In genomic region chr4:152112887-152113286, GRCh38 we compare ENCODE assay signal across 13 cellular contexts.
A peak's percentile ranks its signal among the peaks of the same experiment; 100 is the strongest.
DNase-seq lines count a peak whose midpoint lies in the region; ATAC-seq, FAIRE-seq and TF ChIP-seq lines count a peak whose summit lies in the region.
"Had no signal": no experiment of that assay in that cellular context is flagged by ENCODE, and none has a peak within 500 bp of the region (broad histone marks: within the 10 kb centered on the region; RNA-seq: fewer than 3 reads in every experiment).

No MANE protein-coding gene starts in this region.

- peak; percentile 31 for ATAC-seq in stimulated activated naive CD8-positive, alpha-beta T cell treated with anti-CD3 and anti-CD28 coated beads, Interleukin-15, amount 100 ng/mL, for 72 hours
- ATAC-seq in stimulated activated naive CD8-positive, alpha-beta T cell treated with anti-CD3 and anti-CD28 coated beads, Interleukin-15, Interleukin-2, amounts not matched to agents 100 U/mL and 50 U/mL, for 24 hours, result no peak
- ATAC-seq in HG02623 (IDR thresholded peaks at IDR 0.05; ENCODE audit: unreplicated experiment), result peak; percentile 45
- peak; percentile 60 for ATAC-seq in HG03521 (IDR thresholded peaks at IDR 0.05; ENCODE audit: unreplicated experiment)
- ATAC-seq in SK-N-SH treated with all-trans-retinoic acid at 6 μM for 48 hours, result no peak

- H3K4me3 Mint-ChIP-seq in stimulated activated naive CD8-positive, alpha-beta T cell treated with anti-CD3 and anti-CD28 coated beads, Interleukin-15, amount 100 ng/mL, for 72 hours, result no peak overlapping the region

- H3K27me3 Mint-ChIP-seq in stimulated activated naive CD8-positive, alpha-beta T cell treated with anti-CD3 and anti-CD28 coated beads, Interleukin-15, amount 100 ng/mL, for 72 hours, result no peaks in the 10 kb centered on the region

- H3K9me3 Mint-ChIP-seq in stimulated activated naive CD8-positive, alpha-beta T cell treated with anti-CD3 and anti-CD28 coated beads, Interleukin-15, amount 100 ng/mL, for 72 hours, result peaks cover 11 to 13% of the 10 kb centered on the region in 2 donors

- peak overlapping the region in 1 of 2 donors; percentile 89 for H3K27ac Mint-ChIP-seq in stimulated activated naive CD8-positive, alpha-beta T cell treated with anti-CD3 and anti-CD28 coated beads, Interleukin-15, amount 100 ng/mL, for 72 hours

- DNase-seq in stimulated activated naive CD8-positive, alpha-beta T cell treated with anti-CD3 and anti-CD28 coated beads, Interleukin-15, amount 100 ng/mL, for 72 hours, result no peak
- DNase-seq in stimulated activated naive CD8-positive, alpha-beta T cell treated with anti-CD3 and anti-CD28 coated beads, Interleukin-15, Interleukin-2, amounts not matched to agents 100 U/mL and 50 U/mL, for 24 hours, result no peak
- DNase-seq in H54 (ENCODE audit: insufficient read length, low spot score) (no peak), NCI-H2227 treated with DMSO at 0.1 percent for 48 hours (lab: John Stamatoyannopoulos, UW) (no peak), ureter (ENCODE audit: low spot score) (no peak)
- DNase-seq: naive B cell; NCI-H1048; stimulated activated CD4-positive, alpha-beta T cell treated with anti-CD3 and anti-CD28 coated beads, Interleukin-12 subunit alpha, Interleukin-12 subunit beta, amount 100 ng/mL, for 4 hours; stimulated activated naive CD4-positive, alpha-beta T cell treated with Interleukin-2 at 50 U/mL for 16 hours had no signal

- peaks cover 84% of the 10 kb centered on the region for H3K4me1 Mint-ChIP-seq in stimulated activated naive CD8-positive, alpha-beta T cell treated with anti-CD3 and anti-CD28 coated beads, Interleukin-15, amount 100 ng/mL, for 72 hours

- TF ChIP-seq POLR2A in H54 (IDR thresholded peaks at IDR 0.05; ENCODE audit: low read depth, low read length), result no peak

- FAIRE-seq in H54 (lab: Jason Lieb, UNC), result no peak
- FAIRE-seq: endothelial cell of umbilical vein had no signal

TF ChIP-seq in SK-N-SH treated with all-trans-retinoic acid at 6 μM for 48 hours, 23 proteins besides CTCF, POLR2A, EP300 and RAD21:
- TF ChIP-seq ESRRG (CRISPR knock-in tag; IDR thresholded peaks at IDR 0.05) (no peak), BACH2 (CRISPR knock-in tag; IDR thresholded peaks at IDR 0.05; ENCODE audit: borderline replicate concordance) (no peak), ZFP3 (CRISPR knock-in tag; IDR thresholded peaks at IDR 0.05) (no peak), ISL1 (CRISPR knock-in tag; IDR thresholded peaks at IDR 0.05) (no peak), ZC3H10 (CRISPR knock-in tag; IDR thresholded peaks at IDR 0.05) (no peak), ZNF565 (CRISPR knock-in tag; conservative IDR thresholded peaks at IDR 0.05; ENCODE audit: low read depth) (no peak), OSR1 (CRISPR knock-in tag; IDR thresholded peaks at IDR 0.05) (no peak), CSDC2 (CRISPR knock-in tag; IDR thresholded peaks at IDR 0.05) (no peak), ZNF8 (CRISPR knock-in tag; IDR thresholded peaks at IDR 0.05) (no peak), TOX (CRISPR knock-in tag; IDR thresholded peaks at IDR 0.05; ENCODE audit: borderline replicate concordance) (no peak), ZNF70 (CRISPR knock-in tag; IDR thresholded peaks at IDR 0.05) (no peak), PATZ1 (CRISPR knock-in tag; IDR thresholded peaks at IDR 0.05; ENCODE audit: borderline replicate concordance) (no peak), POU6F1 (CRISPR knock-in tag; IDR thresholded peaks at IDR 0.05; ENCODE audit: borderline replicate concordance, low read depth) (no peak), TCF4 (CRISPR knock-in tag; IDR thresholded peaks at IDR 0.05; ENCODE audit: borderline replicate concordance) (no peak), CSRNP3 (CRISPR knock-in tag; IDR thresholded peaks at IDR 0.05) (no peak)
- TF ChIP-seq, protein P1, sequence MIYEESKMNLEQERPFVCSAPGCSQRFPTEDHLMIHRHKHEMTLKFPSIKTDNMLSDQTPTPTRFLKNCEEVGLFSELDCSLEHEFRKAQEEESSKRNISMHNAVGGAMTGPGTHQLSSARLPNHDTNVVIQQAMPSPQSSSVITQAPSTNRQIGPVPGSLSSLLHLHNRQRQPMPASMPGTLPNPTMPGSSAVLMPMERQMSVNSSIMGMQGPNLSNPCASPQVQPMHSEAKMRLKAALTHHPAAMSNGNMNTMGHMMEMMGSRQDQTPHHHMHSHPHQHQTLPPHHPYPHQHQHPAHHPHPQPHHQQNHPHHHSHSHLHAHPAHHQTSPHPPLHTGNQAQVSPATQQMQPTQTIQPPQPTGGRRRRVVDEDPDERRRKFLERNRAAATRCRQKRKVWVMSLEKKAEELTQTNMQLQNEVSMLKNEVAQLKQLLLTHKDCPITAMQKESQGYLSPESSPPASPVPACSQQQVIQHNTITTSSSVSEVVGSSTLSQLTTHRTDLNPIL (CRISPR knock-in tag; IDR thresholded peaks at IDR 0.05; ENCODE audit: low read depth), result no peak

Comparison
In these comparisons a context has a peak if more than half of its experiments do, and no peak if none do; other contexts are left out.
1. ATAC-seq: peak in stimulated activated naive CD8-positive, alpha-beta T cell treated with anti-CD3 and anti-CD28 coated beads, Interleukin-15, amount 100 ng/mL, for 72 hours (single experiment), HG02623 (single experiment) and HG03521 (single experiment); none in stimulated activated naive CD8-positive, alpha-beta T cell treated with anti-CD3 and anti-CD28 coated beads, Interleukin-15, Interleukin-2, amounts not matched to agents 100 U/mL and 50 U/mL, for 24 hours (single experiment) and SK-N-SH treated with all-trans-retinoic acid at 6 μM for 48 hours (single experiment).